ENCODE assay signal across 8 cellular contexts in genomic region chr15:84734794-84735479, GRCh38. TPM values are rescaled to one million over a fixed set of nuclear protein-coding genes. Genes with fewer than 3 reads are reported as not detected.
A peak's percentile ranks its signal among the peaks of the same experiment; 100 is the strongest.
DNase-seq lines count a peak whose midpoint lies in the region; ATAC-seq and TF ChIP-seq lines count a peak whose summit lies in the region.

No MANE protein-coding gene starts in this region.

- H3K27ac Mint-ChIP-seq in CD4-positive, CD25-positive, alpha-beta regulatory T cell = peak overlapping the region; percentile 94 to 95 (median 95)
- peak overlapping the region; percentile 93 for H3K27ac Mint-ChIP-seq in activated T-helper 1 cell treated with anti-CD3 and anti-CD28 coated beads, Interleukin-12 subunit alpha, Interleukin-12 subunit beta, Interleukin-2, Interleukin-4 antibody, amounts not matched to agents 30 ng/mL and 10 ng/mL and 1 ng/mL, durations not matched to agents 14 hours and 24 hours and 36 hours

- no peaks in the 10 kb centered on the region for H3K27me3 Mint-ChIP-seq in CD4-positive, CD25-positive, alpha-beta regulatory T cell
- H3K27me3 Mint-ChIP-seq in activated T-helper 1 cell treated with anti-CD3 and anti-CD28 coated beads, Interleukin-12 subunit alpha, Interleukin-12 subunit beta, Interleukin-2, Interleukin-4 antibody, amounts not matched to agents 30 ng/mL and 10 ng/mL and 1 ng/mL, durations not matched to agents 14 hours and 24 hours and 36 hours (ENCODE audit: insufficient read depth) = no peaks in the 10 kb centered on the region

- peaks cover 41% of the 10 kb centered on the region for H3K4me1 ChIP-seq in CD4-positive, CD25-positive, alpha-beta regulatory T cell (ENCODE audit: control insufficient read depth, insufficient read depth, low read length, poor library complexity, severe bottlenecking)
- H3K4me1 ChIP-seq in PC-9 (replicated peaks; ENCODE audit: insufficient read depth) = peaks cover 45% of the 10 kb centered on the region

- peak overlapping the region; percentile 78 for H3K4me2 ChIP-seq in PC-9

- no peaks in the 10 kb centered on the region for H3K36me3 ChIP-seq in CD4-positive, CD25-positive, alpha-beta regulatory T cell (ENCODE audit: control insufficient read depth, insufficient read depth, low read length)
- no peaks in the 10 kb centered on the region for H3K36me3 ChIP-seq in PC-9 (ENCODE audit: low read depth)

- no peaks in the 10 kb centered on the region for H3K9me2 ChIP-seq in PC-9 (ENCODE audit: insufficient read depth)

- POLR2A ChIA-PET in PC-9 (lab: Charles Lee; ENCODE audit: unreplicated experiment) = interaction anchor here (0.6 to 1.6 kb wide), 5 partner anchors 12 to 677 kb away, joined by 3 to 31 read pairs (median 5); partner anchors contain the start of gene SEC11A

- CTCF ChIA-PET in PC-9 (lab: Charles Lee) = interaction anchor here (0.5 to 0.8 kb wide), 4 partner anchors 12 to 434 kb away, joined by 6 to 10 read pairs (median 6); no protein-coding TSS in a partner anchor

- peak overlapping the region; percentile 67; the same call in 1 of the 2 replicates for H2AFZ ChIP-seq in PC-9

- H3K36me3 Mint-ChIP-seq in CD4-positive, CD25-positive, alpha-beta regulatory T cell = no peaks in the 10 kb centered on the region
- H3K36me3 Mint-ChIP-seq in activated T-helper 1 cell treated with anti-CD3 and anti-CD28 coated beads, Interleukin-12 subunit alpha, Interleukin-12 subunit beta, Interleukin-2, Interleukin-4 antibody, amounts not matched to agents 30 ng/mL and 10 ng/mL and 1 ng/mL, durations not matched to agents 14 hours and 24 hours and 36 hours (ENCODE audit: low read depth) = no peaks in the 10 kb centered on the region

- no peaks in the 10 kb centered on the region for H3K27me3 ChIP-seq in CD4-positive, CD25-positive, alpha-beta regulatory T cell (ENCODE audit: control insufficient read depth, insufficient read depth, low read length)
- no peaks in the 10 kb centered on the region for H3K27me3 ChIP-seq in PC-9 (ENCODE audit: insufficient read depth, low read depth)
- no peaks in the 10 kb centered on the region for H3K27me3 ChIP-seq in dorsolateral prefrontal cortex

- H3K79me2 ChIP-seq in PC-9 (ENCODE audit: low read depth) = no peaks in the 10 kb centered on the region

- TF ChIP-seq CTCF in PC-9 (conservative IDR thresholded peaks at IDR 0.05) = no peak
- no peak for TF ChIP-seq CTCF in dorsolateral prefrontal cortex (IDR thresholded peaks at IDR 0.05 in 54 of 56, conservative IDR thresholded peaks at IDR 0.05 in 2 of 56; ENCODE audit: low read depth in 1 of 56, partially characterized antibody in 56 of 56)

- intact Hi-C loops in PC-9 (cut with micrococcal nuclease; ENCODE audit: unreplicated experiment) = loop anchor here (1.0 to 2.0 kb wide), 2 partner anchors 14 to 19 kb away; partner anchors contain the start of genes SEC11A and ZNF592
- intact Hi-C loops in activated T-helper 1 cell treated with anti-CD3 and anti-CD28 coated beads, Interleukin-12 subunit alpha, Interleukin-12 subunit beta, Interleukin-2, Interleukin-4 antibody, amounts not matched to agents 30 ng/mL and 10 ng/mL and 1 ng/mL, durations not matched to agents 14 hours and 24 hours and 36 hours (cut with micrococcal nuclease) = loop anchor here (1.0 kb wide), 2 partner anchors 19 to 66 kb away; partner anchors contain the start of gene SEC11A
- intact Hi-C loops in left ventricle myocardium superior (cut with micrococcal nuclease) = no loop called here
- intact Hi-C loops in dorsolateral prefrontal cortex (cut with DNase I) = no loop called here

- peak overlapping the region; percentile 80 for H3K27ac ChIP-seq in CD4-positive, CD25-positive, alpha-beta regulatory T cell (ENCODE audit: insufficient read depth, low read length, poor library complexity, severe bottlenecking)
- H3K27ac ChIP-seq in PC-9 = peak overlapping the region; percentile 95
- peak overlapping the region in 4 of 59 donors; percentile 8 to 23 (median 14) for H3K27ac ChIP-seq in dorsolateral prefrontal cortex

- ATAC-seq in CD4-positive, CD25-positive, alpha-beta regulatory T cell (ENCODE audit: low read depth in 2 of 2) = peak; percentile 74 to 75
- ATAC-seq in GM19372 (IDR thresholded peaks at IDR 0.05; ENCODE audit: low read depth, unreplicated experiment) = peak; percentile 64
- peak; percentile 47 for ATAC-seq in HG03378 (IDR thresholded peaks at IDR 0.05; ENCODE audit: unreplicated experiment)
- peak; percentile 75 for ATAC-seq in left ventricle myocardium superior

- H3K9me3 ChIP-seq in CD4-positive, CD25-positive, alpha-beta regulatory T cell (ENCODE audit: control insufficient read depth in 2 of 2, low read length in 2 of 2) = no peaks in the 10 kb centered on the region
- H3K9me3 ChIP-seq in PC-9 (ENCODE audit: insufficient read depth, low read depth) = no peaks in the 10 kb centered on the region

- peaks cover 14 to 56% (median 39%) of the 10 kb centered on the region in 4 donors for H3K4me1 Mint-ChIP-seq in CD4-positive, CD25-positive, alpha-beta regulatory T cell
- H3K4me1 Mint-ChIP-seq in activated T-helper 1 cell treated with anti-CD3 and anti-CD28 coated beads, Interleukin-12 subunit alpha, Interleukin-12 subunit beta, Interleukin-2, Interleukin-4 antibody, amounts not matched to agents 30 ng/mL and 10 ng/mL and 1 ng/mL, durations not matched to agents 14 hours and 24 hours and 36 hours (ENCODE audit: low read depth) = peaks cover 48% of the 10 kb centered on the region

- H3K9me3 Mint-ChIP-seq in CD4-positive, CD25-positive, alpha-beta regulatory T cell = peaks cover 0 to 2% (median 0%) of the 10 kb centered on the region in 7 donors
- H3K9me3 Mint-ChIP-seq in activated T-helper 1 cell treated with anti-CD3 and anti-CD28 coated beads, Interleukin-12 subunit alpha, Interleukin-12 subunit beta, Interleukin-2, Interleukin-4 antibody, amounts not matched to agents 30 ng/mL and 10 ng/mL and 1 ng/mL, durations not matched to agents 14 hours and 24 hours and 36 hours = no peaks in the 10 kb centered on the region

- H3F3A ChIP-seq in PC-9 (ENCODE audit: insufficient read depth, low read depth) = peaks cover 46% of the 10 kb centered on the region

- peak overlapping the region; percentile 69 for H3K4me3 ChIP-seq in CD4-positive, CD25-positive, alpha-beta regulatory T cell (ENCODE audit: low read depth, low read length)
- H3K4me3 ChIP-seq in PC-9 (peak overlapping the region; percentile 41; the same call in 1 of the 2 replicates), dorsolateral prefrontal cortex (peak overlapping the region in 1 of 59 donors; percentile 6)

- no TSS peak for BruUV-seq in PC-9 (replicated peaks; lab: Mats Ljungman, UMichigan)

- no peaks in the 10 kb centered on the region for H4K20me1 ChIP-seq in PC-9 (ENCODE audit: insufficient read depth)

- H3K4me3 Mint-ChIP-seq in CD4-positive, CD25-positive, alpha-beta regulatory T cell = peak overlapping the region; percentile 81 to 91 (median 82)
- H3K4me3 Mint-ChIP-seq in activated T-helper 1 cell treated with anti-CD3 and anti-CD28 coated beads, Interleukin-12 subunit alpha, Interleukin-12 subunit beta, Interleukin-2, Interleukin-4 antibody, amounts not matched to agents 30 ng/mL and 10 ng/mL and 1 ng/mL, durations not matched to agents 14 hours and 24 hours and 36 hours = peak overlapping the region; percentile 74

- peak; percentile 61 to 91 (median 68) for DNase-seq in CD4-positive, CD25-positive, alpha-beta regulatory T cell
- DNase-seq in PC-9 (peak; percentile 84 to 94), left ventricle myocardium superior (no peak), dorsolateral prefrontal cortex (no peak)
- peak; percentile 67 for DNase-seq in activated T-helper 1 cell treated with anti-CD3 and anti-CD28 coated beads, Interleukin-12 subunit alpha, Interleukin-12 subunit beta, Interleukin-2, Interleukin-4 antibody, amounts not matched to agents 30 ng/mL and 10 ng/mL and 1 ng/mL, durations not matched to agents 14 hours and 24 hours and 36 hours (ENCODE audit: low spot score)
- peak; percentile 47 for DNase-seq in stimulated activated CD4-positive, alpha-beta T cell treated with anti-CD3 and anti-CD28 coated beads, Interleukin-12 subunit alpha, Interleukin-12 subunit beta, amount 100 ng/mL, for 4 hours

RNA-seq across cellular contexts. Expression of gene ZNF592, which starts 13.5 kb away (rescaled TPM):
- 39.8 TPM for total RNA-seq in CD4-positive, CD25-positive, alpha-beta regulatory T cell
- polyA plus RNA-seq in CD4-positive, CD25-positive, alpha-beta regulatory T cell = 1 to 10 TPM; 3.8 to 4.3 (median 4.2) TPM
- total RNA-seq in PC-9 (2021) (20.8 and 27.5 TPM in 2 replicates), left ventricle myocardium superior (20.0 TPM), dorsolateral prefrontal cortex (10 to 100 TPM; 24.1 to 48.5 (median 30.4) TPM)
- 29.9 and 30.9 TPM in 2 replicates for total RNA-seq in activated T-helper 1 cell treated with anti-CD3 and anti-CD28 coated beads, Interleukin-12 subunit alpha, Interleukin-12 subunit beta, Interleukin-2, Interleukin-4 antibody, amounts not matched to agents 30 ng/mL and 10 ng/mL and 1 ng/mL, durations not matched to agents 14 hours and 24 hours and 36 hours

RNA-seq across cellular contexts. Expression of gene SEC11A, which starts 19.0 kb away (rescaled TPM):
- total RNA-seq in CD4-positive, CD25-positive, alpha-beta regulatory T cell = 72.9 TPM
- 100 to 1,000 TPM; 152 to 186 (median 163) TPM for polyA plus RNA-seq in CD4-positive, CD25-positive, alpha-beta regulatory T cell
- total RNA-seq in PC-9 (2021) (146 and 174 TPM in 2 replicates), left ventricle myocardium superior (94.6 TPM), dorsolateral prefrontal cortex (10 to 100 TPM; 22.6 to 55.4 (median 35.9) TPM)
- total RNA-seq in activated T-helper 1 cell treated with anti-CD3 and anti-CD28 coated beads, Interleukin-12 subunit alpha, Interleukin-12 subunit beta, Interleukin-2, Interleukin-4 antibody, amounts not matched to agents 30 ng/mL and 10 ng/mL and 1 ng/mL, durations not matched to agents 14 hours and 24 hours and 36 hours = 97.3 and 105 TPM in 2 replicates

Comparison
In these comparisons a context has a peak if more than half of its experiments do, and no peak if none do; other contexts are left out.
1. DNase-seq: peak in CD4-positive, CD25-positive, alpha-beta regulatory T cell (3 of 3), PC-9 (2 of 2), activated T-helper 1 cell treated with anti-CD3 and anti-CD28 coated beads, Interleukin-12 subunit alpha, Interleukin-12 subunit beta, Interleukin-2, Interleukin-4 antibody, amounts not matched to agents 30 ng/mL and 10 ng/mL and 1 ng/mL, durations not matched to agents 14 hours and 24 hours and 36 hours (single experiment) and stimulated activated CD4-positive, alpha-beta T cell treated with anti-CD3 and anti-CD28 coated beads, Interleukin-12 subunit alpha, Interleukin-12 subunit beta, amount 100 ng/mL, for 4 hours (single experiment); none in left ventricle myocardium superior (single experiment) and dorsolateral prefrontal cortex (0 of 10).
2. intact Hi-C loops: an anchor here in PC-9 (1.0 to 2.0 kb wide) and activated T-helper 1 cell treated with anti-CD3 and anti-CD28 coated beads, Interleukin-12 subunit alpha, Interleukin-12 subunit beta, Interleukin-2, Interleukin-4 antibody, amounts not matched to agents 30 ng/mL and 10 ng/mL and 1 ng/mL, durations not matched to agents 14 hours and 24 hours and 36 hours (1.0 kb wide); none called in left ventricle myocardium superior and dorsolateral prefrontal cortex.
3. Peak in every context shown above with its lines, with median percentiles within 50 percentile points of each other: ATAC-seq.